1 cellular context compared by ENCODE assay signal in the genomic region with DNA sequence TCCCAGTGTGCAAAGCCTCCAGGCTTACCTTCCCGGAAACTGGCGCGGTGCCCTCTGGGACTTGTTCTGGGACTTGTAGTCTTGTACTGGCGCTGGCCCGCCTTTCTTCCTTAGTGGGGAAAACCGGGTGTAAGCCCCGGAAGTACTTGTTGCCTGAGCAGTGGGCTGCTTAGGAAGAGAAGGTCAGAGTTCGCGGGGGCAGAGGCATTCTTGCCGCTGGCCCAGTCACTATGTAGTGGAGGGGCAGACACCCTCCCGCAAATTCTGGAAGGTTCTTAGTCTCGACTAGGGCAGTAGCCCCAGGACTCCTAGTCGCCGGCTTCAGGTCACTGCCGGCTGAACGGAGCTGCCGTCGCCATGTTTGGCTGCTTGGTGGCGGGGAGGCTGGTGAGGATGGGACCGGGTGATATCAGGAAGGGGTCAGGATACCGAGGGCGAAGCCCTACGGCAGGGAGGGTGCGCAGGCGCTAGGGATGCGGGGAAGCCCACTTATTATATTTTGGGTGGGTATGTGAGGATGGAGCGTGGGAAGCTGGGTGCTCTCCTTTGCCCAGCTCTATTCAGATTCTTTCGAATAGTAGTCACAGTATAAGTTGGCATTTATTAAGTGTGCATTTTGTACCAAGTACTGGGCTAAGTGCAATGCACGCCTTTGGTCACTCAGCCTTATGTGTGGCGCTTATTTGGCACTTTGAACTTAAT.
A peak's percentile ranks its signal among the peaks of the same experiment; 100 is the strongest.
TF ChIP-seq lines count a peak whose summit lies in the region.

HIKESHI (plus strand) TSS at position 149 of the 702 bp plus-strand sequence; CDS start at position 358, 209 bp downstream.

TF ChIP-seq in K562, 482 proteins besides CTCF, POLR2A, EP300 and RAD21 (continued from another document and continues in another):
- TF ChIP-seq E2F4 (CRISPR knock-in tag; IDR thresholded peaks at IDR 0.05; ENCODE audit: low read depth) (no peak), HNRNPLL (IDR thresholded peaks at IDR 0.05; ENCODE audit: low read depth, low read length, poor library complexity, severe bottlenecking) (peak; percentile 62), ZFX (CRISPR knock-in tag; IDR thresholded peaks at IDR 0.05) (0 out of 2 replicates have a peak, but pooled peaks have one; percentile 47), ARID2 (IDR thresholded peaks at IDR 0.05) (peak; percentile 70; the same call in 1 of the 2 replicates), HNRNPL (IDR thresholded peaks at IDR 0.05; ENCODE audit: low read depth, low read length) (no peak), PCBP2 (IDR thresholded peaks at IDR 0.05; ENCODE audit: low read depth, low read length, poor library complexity, severe bottlenecking) (no peak), RB1 (IDR thresholded peaks at IDR 0.05; ENCODE audit: low read depth) (0 out of 2 replicates have a peak, but pooled peaks have one; percentile 33), ZNF311 (CRISPR knock-in tag; IDR thresholded peaks at IDR 0.05) (0 out of 2 replicates have a peak, but pooled peaks have one; percentile 78), GABPB1 (CRISPR knock-in tag; IDR thresholded peaks at IDR 0.05) (peak; percentile 99), ZNF507 (tag; conservative IDR thresholded peaks at IDR 0.05) (no peak), KAT2B (IDR thresholded peaks at IDR 0.05; ENCODE audit: low read depth, low read length) (peak; percentile 32), ZNF395 (CRISPR knock-in tag; IDR thresholded peaks at IDR 0.05) (peak; percentile 97), KLF6 (CRISPR knock-in tag; IDR thresholded peaks at IDR 0.05; ENCODE audit: borderline replicate concordance) (no peak; the same call in 1 of the 2 replicates), RFX7 (CRISPR knock-in tag; IDR thresholded peaks at IDR 0.05) (no peak), ZKSCAN1 (IDR thresholded peaks at IDR 0.05; ENCODE audit: low read depth, low read length) (peak; percentile 39; the same call in 1 of the 2 replicates), ZFP30 (CRISPR knock-in tag; IDR thresholded peaks at IDR 0.05; ENCODE audit: borderline replicate concordance) (no peak), DPF2 (IDR thresholded peaks at IDR 0.05) (peak; percentile 48; the same call in 1 of the 2 replicates), ZFP36 (IDR thresholded peaks at IDR 0.05; ENCODE audit: low read depth, low read length, partially characterized antibody) (peak; percentile 42), CREB3L1 (IDR thresholded peaks at IDR 0.05; ENCODE audit: borderline replicate concordance, low read depth) (peak; percentile 96), FOXA1 (IDR thresholded peaks at IDR 0.05; ENCODE audit: borderline replicate concordance) (no peak), SUPT5H (IDR thresholded peaks at IDR 0.05) (peak; percentile 92), L3MBTL2 (IDR thresholded peaks at IDR 0.05) (peak; percentile 76; the same call in 1 of the 2 replicates), ETS1 (conservative IDR thresholded peaks at IDR 0.05; ENCODE audit: control insufficient read depth, low read depth, low read length) (peak; percentile 100), POLR3G (IDR thresholded peaks at IDR 0.05; ENCODE audit: extremely low read depth, insufficient read length, insufficient replicate concordance) (no peak), ATF1 (CRISPR knock-in tag; IDR thresholded peaks at IDR 0.05) (no peak), ATF1 (tag; IDR thresholded peaks at IDR 0.05) (peak; percentile 82), FOXJ3 (CRISPR knock-in tag; IDR thresholded peaks at IDR 0.05) (no peak), HDAC8 (tag; IDR thresholded peaks at IDR 0.05) (peak; percentile 79), GATAD2B (IDR thresholded peaks at IDR 0.05; ENCODE audit: borderline replicate concordance) (peak; percentile 29; the same call in 1 of the 2 replicates), FOXJ2 (tag; IDR thresholded peaks at IDR 0.05) (peak; percentile 89), TSHZ1 (CRISPR knock-in tag; IDR thresholded peaks at IDR 0.05) (no peak), RCOR1 (IDR thresholded peaks at IDR 0.05; ENCODE audit: borderline replicate concordance in 1 of 2, low read depth in 2 of 2, low read length in 2 of 2) (peak in 1 of 2 experiments; percentile 60; a peak in 2 of 4 replicates), ZNF239 (CRISPR knock-in tag; IDR thresholded peaks at IDR 0.05) (0 out of 2 replicates have a peak, but pooled peaks have one; percentile 43), ZC3H11A (IDR thresholded peaks at IDR 0.05; ENCODE audit: low read depth, low read length) (0 out of 2 replicates have a peak, but pooled peaks have one; percentile 31), JUND (IDR thresholded peaks at IDR 0.05; ENCODE audit: borderline replicate concordance, low read depth, low read length) (peak; percentile 69), JUND (tag; IDR thresholded peaks at IDR 0.05; ENCODE audit: borderline replicate concordance, low read depth, low read length) (peak; percentile 71; the same call in 1 of the 3 replicates)
- TF ChIP-seq, protein P1, sequence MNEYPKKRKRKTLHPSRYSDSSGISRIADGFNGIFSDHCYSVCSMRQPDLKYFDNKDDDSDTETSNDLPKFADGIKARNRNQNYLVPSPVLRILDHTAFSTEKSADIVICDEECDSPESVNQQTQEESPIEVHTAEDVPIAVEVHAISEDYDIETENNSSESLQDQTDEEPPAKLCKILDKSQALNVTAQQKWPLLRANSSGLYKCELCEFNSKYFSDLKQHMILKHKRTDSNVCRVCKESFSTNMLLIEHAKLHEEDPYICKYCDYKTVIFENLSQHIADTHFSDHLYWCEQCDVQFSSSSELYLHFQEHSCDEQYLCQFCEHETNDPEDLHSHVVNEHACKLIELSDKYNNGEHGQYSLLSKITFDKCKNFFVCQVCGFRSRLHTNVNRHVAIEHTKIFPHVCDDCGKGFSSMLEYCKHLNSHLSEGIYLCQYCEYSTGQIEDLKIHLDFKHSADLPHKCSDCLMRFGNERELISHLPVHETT (CRISPR knock-in tag; conservative IDR thresholded peaks at IDR 0.05 in 1 of 2, IDR thresholded peaks at IDR 0.05 in 1 of 2) = peak in 1 of 2 experiments; percentile 93; a peak in 2 of 4 replicates
- TF ChIP-seq, protein P2, sequence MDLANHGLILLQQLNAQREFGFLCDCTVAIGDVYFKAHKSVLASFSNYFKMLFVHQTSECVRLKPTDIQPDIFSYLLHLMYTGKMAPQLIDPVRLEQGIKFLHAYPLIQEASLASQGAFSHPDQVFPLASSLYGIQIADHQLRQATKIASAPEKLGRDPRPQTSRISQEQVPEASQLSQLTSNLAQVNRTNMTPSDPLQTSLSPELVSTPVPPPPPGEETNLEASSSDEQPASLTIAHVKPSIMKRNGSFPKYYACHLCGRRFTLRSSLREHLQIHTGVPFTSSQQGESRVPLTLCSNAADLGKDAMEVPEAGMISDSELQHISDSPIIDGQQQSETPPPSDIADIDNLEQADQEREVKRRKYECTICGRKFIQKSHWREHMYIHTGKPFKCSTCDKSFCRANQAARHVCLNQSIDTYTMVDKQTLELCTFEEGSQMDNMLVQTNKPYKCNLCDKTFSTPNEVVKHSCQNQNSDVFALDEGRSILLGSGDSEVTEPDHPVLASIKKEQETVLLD (IDR thresholded peaks at IDR 0.05) = peak; percentile 57; the same call in 1 of the 2 replicates
- TF ChIP-seq, protein P3, sequence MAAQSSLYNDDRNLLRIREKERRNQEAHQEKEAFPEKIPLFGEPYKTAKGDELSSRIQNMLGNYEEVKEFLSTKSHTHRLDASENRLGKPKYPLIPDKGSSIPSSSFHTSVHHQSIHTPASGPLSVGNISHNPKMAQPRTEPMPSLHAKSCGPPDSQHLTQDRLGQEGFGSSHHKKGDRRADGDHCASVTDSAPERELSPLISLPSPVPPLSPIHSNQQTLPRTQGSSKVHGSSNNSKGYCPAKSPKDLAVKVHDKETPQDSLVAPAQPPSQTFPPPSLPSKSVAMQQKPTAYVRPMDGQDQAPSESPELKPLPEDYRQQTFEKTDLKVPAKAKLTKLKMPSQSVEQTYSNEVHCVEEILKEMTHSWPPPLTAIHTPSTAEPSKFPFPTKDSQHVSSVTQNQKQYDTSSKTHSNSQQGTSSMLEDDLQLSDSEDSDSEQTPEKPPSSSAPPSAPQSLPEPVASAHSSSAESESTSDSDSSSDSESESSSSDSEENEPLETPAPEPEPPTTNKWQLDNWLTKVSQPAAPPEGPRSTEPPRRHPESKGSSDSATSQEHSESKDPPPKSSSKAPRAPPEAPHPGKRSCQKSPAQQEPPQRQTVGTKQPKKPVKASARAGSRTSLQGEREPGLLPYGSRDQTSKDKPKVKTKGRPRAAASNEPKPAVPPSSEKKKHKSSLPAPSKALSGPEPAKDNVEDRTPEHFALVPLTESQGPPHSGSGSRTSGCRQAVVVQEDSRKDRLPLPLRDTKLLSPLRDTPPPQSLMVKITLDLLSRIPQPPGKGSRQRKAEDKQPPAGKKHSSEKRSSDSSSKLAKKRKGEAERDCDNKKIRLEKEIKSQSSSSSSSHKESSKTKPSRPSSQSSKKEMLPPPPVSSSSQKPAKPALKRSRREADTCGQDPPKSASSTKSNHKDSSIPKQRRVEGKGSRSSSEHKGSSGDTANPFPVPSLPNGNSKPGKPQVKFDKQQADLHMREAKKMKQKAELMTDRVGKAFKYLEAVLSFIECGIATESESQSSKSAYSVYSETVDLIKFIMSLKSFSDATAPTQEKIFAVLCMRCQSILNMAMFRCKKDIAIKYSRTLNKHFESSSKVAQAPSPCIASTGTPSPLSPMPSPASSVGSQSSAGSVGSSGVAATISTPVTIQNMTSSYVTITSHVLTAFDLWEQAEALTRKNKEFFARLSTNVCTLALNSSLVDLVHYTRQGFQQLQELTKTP (IDR thresholded peaks at IDR 0.05; ENCODE audit: low read depth in 1 of 2, partially characterized antibody in 2 of 2) = peak; percentile 84 to 100
